Comparison of ENCODE assay signal across 8 cellular contexts in the genomic region with DNA sequence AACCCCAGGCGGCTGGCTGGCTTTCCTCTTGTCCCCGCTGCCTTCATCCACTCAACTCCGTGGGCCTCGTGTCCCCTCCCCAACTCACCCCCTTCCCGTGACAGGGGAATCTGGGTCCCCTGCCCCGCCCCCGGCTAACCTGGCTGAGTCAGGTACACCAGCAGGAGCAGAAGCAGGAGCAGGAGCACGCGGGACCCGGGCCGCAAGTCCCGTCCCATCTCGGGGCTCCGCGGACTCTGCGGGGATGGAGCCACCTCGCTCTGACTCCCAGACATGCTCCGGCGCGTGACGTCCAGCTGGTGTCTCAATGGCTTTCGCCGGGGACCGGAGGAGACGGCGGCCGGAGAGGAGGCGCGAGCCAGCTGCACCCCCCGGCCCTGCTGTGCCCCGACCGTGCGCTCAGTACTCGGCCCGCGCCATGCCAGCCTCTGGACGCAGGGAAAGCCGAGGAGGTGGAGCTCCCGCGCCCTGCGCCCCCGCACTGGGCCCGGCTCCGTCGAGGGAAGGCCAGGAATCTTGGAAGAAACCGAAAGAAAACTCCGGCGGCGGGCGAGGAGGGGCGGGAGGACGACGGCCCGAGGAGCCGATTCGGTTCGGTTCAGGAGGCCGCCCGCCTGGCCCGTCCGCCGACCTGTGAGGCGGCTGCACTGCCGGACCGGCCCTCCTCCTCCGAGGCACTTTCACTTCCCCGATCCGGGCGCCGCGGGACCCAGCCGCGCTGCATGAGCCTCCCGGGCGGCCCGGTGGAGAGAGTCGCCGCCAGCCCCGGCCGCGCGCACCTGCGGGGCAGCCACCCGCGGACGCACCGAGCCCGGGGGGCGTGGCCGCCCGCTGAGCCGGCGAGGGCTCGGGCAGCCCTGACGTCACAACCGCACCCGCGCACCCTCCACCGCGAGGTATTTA. TPM values are rescaled to one million over a fixed set of nuclear protein-coding genes. Genes with fewer than 3 reads are reported as not detected.
DNase-seq lines count a peak whose midpoint lies in the region; ATAC-seq, FAIRE-seq and TF ChIP-seq lines count a peak whose summit lies in the region.

Gene CXCL16, minus strand, starts transcription at position 807 of the 903 bp plus-strand sequence. Its CDS starts 589 bp downstream, at position 218.
Gene ZMYND15, plus strand, starts transcription at position 712 of the 903 bp plus-strand sequence. CDS start 716 bp downstream, outside the sequence.

- intact Hi-C loops in endothelial cell of umbilical vein (cut with micrococcal nuclease) = loop anchor here (1.0 kb wide), 1 partner anchor 8 kb away; the partner anchor contains the start of gene MED11

- no peaks in the 10 kb centered on the region for H3K79me2 ChIP-seq in endothelial cell of umbilical vein (ENCODE audit: control insufficient read depth, insufficient read depth, low read length)

- peak within 1 kb of the TSS; percentile 71 for H2AFZ ChIP-seq in endothelial cell of umbilical vein (ENCODE audit: low read depth, low read length)

- H3K27me3 ChIP-seq in endothelial cell of umbilical vein (ENCODE audit: control insufficient read depth in 2 of 2, insufficient read depth in 2 of 2, low read length in 2 of 2) = peaks cover 9 to 11% of the 10 kb centered on the region in 2 experiments
- peaks cover 19% of the 10 kb centered on the region for H3K27me3 ChIP-seq in mononuclear cell (ENCODE audit: insufficient read depth, low read length)

- peak; percentile 30 for ATAC-seq in stimulated activated naive CD8-positive, alpha-beta T cell treated with anti-CD3 and anti-CD28 coated beads, Interleukin-15, Interleukin-2, amounts not matched to agents 100 U/mL and 50 U/mL, for 24 hours
- ATAC-seq in GM18868 (IDR thresholded peaks at IDR 0.05; ENCODE audit: unreplicated experiment) = no peak
- no peak for ATAC-seq in HG03025 (IDR thresholded peaks at IDR 0.05; ENCODE audit: low FRiP score, unreplicated experiment)

- DNase-seq in GM12865 (ENCODE audit: low read depth) (peak; percentile 50), LNCaP clone FGC (ENCODE audit: low read depth) (no peak), endothelial cell of umbilical vein (ENCODE audit: low read depth, low spot score) (peak; percentile 49)
- peak; percentile 76 for DNase-seq in activated CD8-positive, alpha-beta memory T cell treated with anti-CD3 and anti-CD28 coated beads for 24 hours
- DNase-seq in stimulated activated naive CD8-positive, alpha-beta T cell treated with anti-CD3 and anti-CD28 coated beads, Interleukin-15, Interleukin-2, amounts not matched to agents 100 U/mL and 50 U/mL, for 24 hours = peak; percentile 58

- peak within 1 kb of the TSS; percentile 66 for H3K4me2 ChIP-seq in endothelial cell of umbilical vein (ENCODE audit: insufficient read depth, low read length)

- CTCF ChIA-PET in endothelial cell of umbilical vein (lab: Charles Lee) = interaction anchor here (0.6 to 2.0 kb wide), 4 partner anchors 29 to 164 kb away, joined by 3 to 6 read pairs (median 4); partner anchors contain the start of genes ARRB2 and CHRNE

- dilution Hi-C loops in endothelial cell of umbilical vein (cut with MboI; ENCODE audit: extremely low pct_ligation_motif_present, low sequenced_read_pairs) = no loop called here

- no TSS peak for BruUV-seq in endothelial cell of umbilical vein (replicated peaks; lab: Mats Ljungman, UMichigan)

- FAIRE-seq in endothelial cell of umbilical vein (lab: Jason Lieb, UNC) = peak; percentile 62

- no peaks in the 10 kb centered on the region for H3K9me1 ChIP-seq in endothelial cell of umbilical vein (replicated peaks; ENCODE audit: control insufficient read depth, extremely low read depth, insufficient read depth, low read length)

- no peaks in the 10 kb centered on the region for H3K36me3 ChIP-seq in endothelial cell of umbilical vein (ENCODE audit: control insufficient read depth in 2 of 2, extremely low read depth in 1 of 2, insufficient read depth in 2 of 2, low read length in 2 of 2)

- TF ChIP-seq POLR2A in endothelial cell of umbilical vein (IDR thresholded peaks at IDR 0.05; ENCODE audit: low read depth, low read length) = no peak

- no peak within 1 kb of the TSS for H3K27ac ChIP-seq in endothelial cell of umbilical vein (ENCODE audit: insufficient read depth, low read depth, low read length)

- TF ChIP-seq CTCF in GM12865 (IDR thresholded peaks at IDR 0.05; ENCODE audit: insufficient read depth, low read depth, low read length, missing control alignments) (no peak), LNCaP clone FGC (IDR thresholded peaks at IDR 0.05; ENCODE audit: control insufficient read depth, extremely low read depth, insufficient read depth) (no peak), endothelial cell of umbilical vein (IDR thresholded peaks at IDR 0.05; ENCODE audit: extremely low read depth in 1 of 2, insufficient read depth in 1 of 2, low read depth in 1 of 2, low read length in 2 of 2) (no peak)

- H3K9ac ChIP-seq in endothelial cell of umbilical vein (replicated peaks; ENCODE audit: extremely low read depth, insufficient read depth, low read length) = no peak within 1 kb of the TSS

- H4K20me1 ChIP-seq in endothelial cell of umbilical vein (replicated peaks; ENCODE audit: control insufficient read depth, extremely low read depth, insufficient read depth, low read length) = no peaks in the 10 kb centered on the region

- POLR2A ChIA-PET in endothelial cell of umbilical vein (lab: Charles Lee) = no interaction called here

- H3K9me3 ChIP-seq in endothelial cell of umbilical vein (replicated peaks; ENCODE audit: control insufficient read depth, insufficient read depth, low read length) (no peaks in the 10 kb centered on the region), mononuclear cell (ENCODE audit: low read depth, low read length) (no peaks in the 10 kb centered on the region)

- H3K4me3 ChIP-seq in GM12865 (ENCODE audit: low read depth, low read length) (peak within 1 kb of the TSS; percentile 82), LNCaP clone FGC (ENCODE audit: low read depth, low read length) (peak within 1 kb of the TSS; percentile 73), endothelial cell of umbilical vein (replicated peaks in 1 of 3; ENCODE audit: insufficient read depth in 1 of 3, low read depth in 1 of 3, low read length in 3 of 3) (peak within 1 kb of the TSS; percentile 31 to 53 (median 47)), mononuclear cell (ENCODE audit: low read length) (peak within 1 kb of the TSS; percentile 60)

- H3K4me1 ChIP-seq in endothelial cell of umbilical vein (ENCODE audit: control insufficient read depth, extremely low read depth, insufficient read depth, low read length) (peaks cover 13% of the 10 kb centered on the region), mononuclear cell (ENCODE audit: insufficient read depth, low read length) (peaks cover 46% of the 10 kb centered on the region)

TF ChIP-seq in endothelial cell of umbilical vein, 7 proteins besides CTCF, POLR2A, EP300 and RAD21:
- TF ChIP-seq JUN (IDR thresholded peaks at IDR 0.05; ENCODE audit: borderline replicate concordance, insufficient read depth, insufficient read length, low read depth) (no peak), EZH2 (IDR thresholded peaks at IDR 0.05; ENCODE audit: borderline replicate concordance, low read depth, low read length, severe bottlenecking) (peak; percentile 23)

RNA-seq across cellular contexts. Expression of gene CXCL16, which starts in this region (rescaled TPM):
- total RNA-seq in endothelial cell of umbilical vein = 4.8 and 5.4 TPM in 2 replicates
- polyA plus RNA-seq in endothelial cell of umbilical vein = 6.1 and 7.3 TPM in 2 replicates
- polyA plus RNA-seq in endothelial cell of umbilical vein (2011; cell fraction: cytosol; rRNA removed) = 4.0 and 4.6 TPM in 2 replicates
- polyA plus RNA-seq in endothelial cell of umbilical vein (2011; cell fraction: nucleus; rRNA removed) = 1.1 and 1.7 TPM in 2 replicates
- 4.5 and 5.3 TPM in 2 replicates for polyA plus RNA-seq in endothelial cell of umbilical vein (2012)
- 4.6 and 4.7 TPM in 2 replicates for polyA minus RNA-seq in endothelial cell of umbilical vein
- polyA minus RNA-seq in endothelial cell of umbilical vein (2011; cell fraction: cytosol; rRNA and poly(A)+ RNA removed) = 3.6 TPM
- 0.67 and 0.87 TPM in 2 replicates for polyA minus RNA-seq in endothelial cell of umbilical vein (2011; cell fraction: nucleus; rRNA and poly(A)+ RNA removed)
- 32.6 TPM for total RNA-seq in mononuclear cell

RNA-seq across cellular contexts. Expression of gene ZMYND15, which starts in this region (rescaled TPM):
- total RNA-seq in endothelial cell of umbilical vein (0.44 TPM in 1 of 2 replicates, not detected in the other), mononuclear cell (1.3 TPM)
- polyA plus RNA-seq in endothelial cell of umbilical vein = 0.12 and 0.18 TPM in 2 replicates
- polyA plus RNA-seq in endothelial cell of umbilical vein (2011; cell fraction: cytosol; rRNA removed) = 0.08 and 0.11 TPM in 2 replicates
- polyA plus RNA-seq in endothelial cell of umbilical vein (2011; cell fraction: nucleus; rRNA removed) = 0.37 and 0.38 TPM in 2 replicates
- polyA plus RNA-seq in endothelial cell of umbilical vein (2012) = not detected in 2 replicates
- 0.17 TPM in 1 of 2 replicates, not detected in the other for polyA minus RNA-seq in endothelial cell of umbilical vein
- not detected for polyA minus RNA-seq in endothelial cell of umbilical vein (2011; cell fraction: cytosol; rRNA and poly(A)+ RNA removed)
- not detected in 2 replicates for polyA minus RNA-seq in endothelial cell of umbilical vein (2011; cell fraction: nucleus; rRNA and poly(A)+ RNA removed)
